9 cellular contexts compared by ENCODE assay signal in genomic region chr17:47720754-47721533, GRCh38. TPM values are rescaled to one million over a fixed set of nuclear protein-coding genes. Genes with fewer than 3 reads are reported as not detected.
A peak's percentile ranks its signal among the peaks of the same experiment; 100 is the strongest.
DNase-seq lines count a peak whose midpoint lies in the region; ATAC-seq and TF ChIP-seq lines count a peak whose summit lies in the region.
"Had no signal": no experiment of that assay in that cellular context is flagged by ENCODE, and none has a peak within 500 bp of the region (broad histone marks: within the 10 kb centered on the region; RNA-seq: fewer than 3 reads in every experiment).

No MANE protein-coding gene starts in this region.

- H3K27ac Mint-ChIP-seq in activated naive CD4-positive, alpha-beta T cell treated with anti-CD3 and anti-CD28 coated beads, Interleukin-2, amount 50 U/mL, for 72 hours: peak overlapping the region; percentile 100

- no peaks in the 10 kb centered on the region for H3K4me1 ChIP-seq in right cardiac atrium (ENCODE audit: control insufficient read depth, insufficient read depth, low read length)
- peaks cover 0 to 13% of the 10 kb centered on the region in 2 donors for H3K4me1 ChIP-seq in right atrium auricular region
- no peaks in the 10 kb centered on the region for H3K4me1 ChIP-seq in prostate gland (replicated peaks)

- DNase-seq in right cardiac atrium (peak in 1 of 3 donors; percentile 44), right atrium auricular region (ENCODE audit: low spot score) (no peak), T-helper 2 cell (peak in 3 of 5 experiments; percentile 23 to 94 (median 89)), prostate gland (ENCODE audit: low spot score) (peak; percentile 14), SHP77 (lab: John Stamatoyannopoulos, UW) (no peak), NCI-H226 (no peak), 8988T (no peak)
- DNase-seq in activated naive CD4-positive, alpha-beta T cell treated with anti-CD3 and anti-CD28 coated beads, Interleukin-2, amount 50 U/mL, for 72 hours (ENCODE audit: low spot score in 2 of 2): peak; percentile 96 to 98

- H3K27me3 ChIP-seq in right cardiac atrium (ENCODE audit: control insufficient read depth, insufficient read depth): no peaks in the 10 kb centered on the region
- H3K27me3 ChIP-seq in right atrium auricular region: peaks cover 6 to 7% of the 10 kb centered on the region in 2 donors
- peaks cover 12% of the 10 kb centered on the region for H3K27me3 ChIP-seq in prostate gland (replicated peaks; ENCODE audit: insufficient read depth)

- TF ChIP-seq CTCF in right atrium auricular region (IDR thresholded peaks at IDR 0.05) (no peak), prostate gland (IDR thresholded peaks at IDR 0.05) (no peak)

- intact Hi-C loops in right cardiac atrium (cut with DNase I) (no loop called here), prostate gland (cut with DNase I) (no loop called here)

- 9% methylated on average over 36 of the region's 36 CpGs for WGBS in right cardiac atrium
- 5% methylated on average over 36 of the region's 36 CpGs for WGBS in prostate gland

- H3K36me3 ChIP-seq in right atrium auricular region (no peaks in the 10 kb centered on the region), prostate gland (no peaks in the 10 kb centered on the region)

- ATAC-seq in right cardiac atrium: peak; percentile 18 to 72
- peak; percentile 64 to 77 for ATAC-seq in activated naive CD4-positive, alpha-beta T cell treated with anti-CD3 and anti-CD28 coated beads, Interleukin-2, amount 50 U/mL, for 72 hours
- ATAC-seq: body of pancreas had no signal

- H3K27ac ChIP-seq in right cardiac atrium (ENCODE audit: low read length) (no peak overlapping the region), right atrium auricular region (no peak overlapping the region), prostate gland (no peak overlapping the region)
- H3K27ac ChIP-seq: body of pancreas had no signal

- no peaks in the 10 kb centered on the region for H3K9me3 ChIP-seq in right cardiac atrium (ENCODE audit: control insufficient read depth, low read length)
- no peaks in the 10 kb centered on the region for H3K9me3 ChIP-seq in right atrium auricular region
- H3K9me3 ChIP-seq in prostate gland: no peaks in the 10 kb centered on the region
- H3K9me3 ChIP-seq: body of pancreas had no signal

- H3K4me3 ChIP-seq in right cardiac atrium (ENCODE audit: low read length) (no peak overlapping the region), right atrium auricular region (no peak overlapping the region), prostate gland (no peak overlapping the region)
- H3K4me3 ChIP-seq: body of pancreas had no signal

- no peaks in the 10 kb centered on the region for H3K36me3 Mint-ChIP-seq in activated naive CD4-positive, alpha-beta T cell treated with anti-CD3 and anti-CD28 coated beads, Interleukin-2, amount 50 U/mL, for 72 hours

- H3K9me3 Mint-ChIP-seq in activated naive CD4-positive, alpha-beta T cell treated with anti-CD3 and anti-CD28 coated beads, Interleukin-2, amount 50 U/mL, for 72 hours: no peaks in the 10 kb centered on the region

- TF ChIP-seq POLR2A in prostate gland (IDR thresholded peaks at IDR 0.05): no peak

RNA-seq across cellular contexts. Expression of gene TBX21, which starts 12.1 kb away (rescaled TPM):
- total RNA-seq in right cardiac atrium (under 1 TPM in 3 of 4 donors, not detected in 1; 0.14 to 0.60 (median 0.38) TPM), right atrium auricular region (under 1 TPM in 1 of 2 donors, not detected in 1; 0.39 TPM), prostate gland (under 1 TPM; 0.27 to 0.45 TPM)
- polyA plus RNA-seq in right cardiac atrium: 0.14 TPM
- total RNA-seq in activated naive CD4-positive, alpha-beta T cell treated with anti-CD3 and anti-CD28 coated beads, Interleukin-2, amount 50 U/mL, for 72 hours: 10 to 100 TPM; 39.6 to 73.5 TPM

RNA-seq across cellular contexts. Expression of gene TBKBP1, which starts 27.0 kb away (rescaled TPM):
- 10 to 100 TPM; 17.5 to 25.2 (median 21.0) TPM for total RNA-seq in right cardiac atrium
- 27.0 TPM for polyA plus RNA-seq in right cardiac atrium
- 10 to 100 TPM; 10.9 to 13.7 TPM for total RNA-seq in right atrium auricular region
- 10 to 100 TPM; 15.4 to 21.4 TPM for total RNA-seq in activated naive CD4-positive, alpha-beta T cell treated with anti-CD3 and anti-CD28 coated beads, Interleukin-2, amount 50 U/mL, for 72 hours
- 10 to 100 TPM in 1 of 2 donors, 1 to 10 TPM in 1; 9.5 to 15.3 TPM for total RNA-seq in prostate gland

Comparison
In these comparisons a context has a peak if more than half of its experiments do, and no peak if none do; other contexts are left out.
1. DNase-seq: peak in T-helper 2 cell (3 of 5), activated naive CD4-positive, alpha-beta T cell treated with anti-CD3 and anti-CD28 coated beads, Interleukin-2, amount 50 U/mL, for 72 hours (2 of 2) and prostate gland (single experiment); none in right atrium auricular region (single experiment), SHP77 (0 of 2), NCI-H226 (single experiment) and 8988T (single experiment).
2. RNA of gene TBX21, which starts 12.1 kb away (total RNA-seq): 39.6 to 73.5 TPM in activated naive CD4-positive, alpha-beta T cell treated with anti-CD3 and anti-CD28 coated beads, Interleukin-2, amount 50 U/mL, for 72 hours; 0.27 to 0.45 TPM in prostate gland, 0.39 TPM in right atrium auricular region and 0.14 to 0.60 TPM in right cardiac atrium; every median in the first group is over 10 times any median in the second.